8 cellular contexts compared by ENCODE assay signal in the genomic region with DNA sequence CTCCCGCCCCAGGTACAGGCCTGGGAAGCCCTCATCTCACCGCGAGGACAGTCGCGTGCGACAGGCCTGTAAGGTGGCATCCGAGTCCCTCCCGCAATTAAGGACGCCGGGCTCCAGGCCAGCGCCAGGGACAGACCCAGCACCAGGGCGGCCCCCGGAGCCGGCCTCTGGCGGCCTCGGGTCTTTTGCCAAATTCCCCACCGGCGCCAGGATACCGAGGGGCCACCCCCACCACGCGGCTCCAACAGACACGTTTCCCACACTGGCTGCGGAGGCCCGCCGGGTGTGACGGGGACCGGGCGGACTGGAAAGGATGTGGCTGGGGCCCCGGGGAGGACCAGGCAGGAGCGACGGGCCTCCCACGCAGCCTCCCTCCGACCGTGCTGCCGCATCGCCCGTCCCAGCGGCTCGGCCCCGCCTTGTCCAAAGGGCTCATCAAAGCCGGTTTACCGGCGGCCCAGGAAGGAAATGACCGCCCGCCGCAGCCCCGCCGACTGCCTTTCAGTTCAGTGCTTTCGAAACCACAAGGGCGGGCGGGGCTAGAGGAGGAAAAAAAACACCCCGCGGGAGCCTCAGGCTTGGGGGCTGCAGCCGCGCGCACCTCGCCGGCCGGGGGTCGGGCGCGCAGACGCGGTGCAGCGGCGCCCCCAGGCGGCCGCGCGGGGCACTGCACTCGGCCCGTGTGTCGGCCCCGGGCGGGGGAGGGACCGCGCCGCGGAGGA. TPM values are rescaled to one million over a fixed set of nuclear protein-coding genes. Genes with fewer than 3 reads are reported as not detected.
DNase-seq lines count a peak whose midpoint lies in the region; ATAC-seq and TF ChIP-seq lines count a peak whose summit lies in the region.

No MANE protein-coding gene starts in this region.

- peak overlapping the region; percentile 37 for H2BK5ac ChIP-seq in trophoblast cell (ENCODE audit: low read depth, low read length, poor library complexity)

- peak overlapping the region; percentile 11 for H3K9ac ChIP-seq in trophoblast cell (ENCODE audit: low read length)

- peak overlapping the region; percentile 22 for H4K12ac ChIP-seq in trophoblast cell (ENCODE audit: low read depth, low read length)

- H3K79me2 ChIP-seq in trophoblast cell (ENCODE audit: control insufficient read depth, insufficient read depth, low read length, poor library complexity) = peaks cover 2% of the 10 kb centered on the region

- H3K4me1 ChIP-seq in trophoblast cell (ENCODE audit: control insufficient read depth in 1 of 2, insufficient read depth in 2 of 2, low read length in 2 of 2) = peaks cover 5 to 11% of the 10 kb centered on the region in 2 experiments
- peaks cover 0 to 40% (median 10%) of the 10 kb centered on the region in 4 donors for H3K4me1 ChIP-seq in tibial nerve

- no peaks in the 10 kb centered on the region for H3K9me3 Mint-ChIP-seq in activated naive CD8-positive, alpha-beta T cell (ENCODE audit: low read depth)

- H4K91ac ChIP-seq in trophoblast cell (ENCODE audit: low read depth, low read length) = peak overlapping the region; percentile 47

- H3K18ac ChIP-seq in trophoblast cell (ENCODE audit: low read length) = peak overlapping the region; percentile 27

- H3K27me3 ChIP-seq in trophoblast cell (ENCODE audit: insufficient read depth, low read length) (no peaks in the 10 kb centered on the region), tibial nerve (no peaks in the 10 kb centered on the region)

- intact Hi-C loops in Right ventricle myocardium superior (cut with DNase I) = loop anchor here (2.0 to 10.0 kb wide), 3 partner anchors 135 to 577 kb away; no protein-coding TSS in a partner anchor

- H3K14ac ChIP-seq in trophoblast cell (ENCODE audit: low read length) = peak overlapping the region; percentile 23

- TF ChIP-seq POLR2A in GM10847 (IDR thresholded peaks at IDR 0.05; ENCODE audit: extremely low read depth, insufficient read length) = peak; percentile 20
- TF ChIP-seq POLR2A in tibial nerve (IDR thresholded peaks at IDR 0.05) = peak; percentile 47 to 68

- H4K8ac ChIP-seq in trophoblast cell (ENCODE audit: low read depth, low read length) = peak overlapping the region; percentile 75

- H3K4me3 Mint-ChIP-seq in activated naive CD8-positive, alpha-beta T cell = peak overlapping the region; percentile 60

- peak; percentile 56 for DNase-seq in HFF-Myc (ENCODE audit: extremely low read depth, low read depth)
- peak; percentile 94 for DNase-seq in MV-4-11 (lab: John Stamatoyannopoulos, UW)
- peak; percentile 93 for DNase-seq in Right ventricle myocardium superior
- DNase-seq in trophoblast cell = peak; percentile 74 to 79
- peak; percentile 84 to 86 for DNase-seq in tibial nerve (ENCODE audit: low spot score in 2 of 2)

- peak; percentile 18 for TF ChIP-seq CTCF in HFF-Myc (IDR thresholded peaks at IDR 0.05; ENCODE audit: low read depth, low read length, missing control alignments)
- TF ChIP-seq CTCF in tibial nerve (IDR thresholded peaks at IDR 0.05) = peak; percentile 61 to 100 (median 100)

- peaks cover 12% of the 10 kb centered on the region for H3K79me1 ChIP-seq in trophoblast cell (ENCODE audit: low read length)

- peak; percentile 86 for ATAC-seq in SK-N-SH treated with all-trans-retinoic acid at 6 μM for 48 hours
- peak; percentile 91 for ATAC-seq in Right ventricle myocardium superior (ENCODE audit: poor library complexity)

- H2BK12ac ChIP-seq in trophoblast cell (ENCODE audit: low read length) = peak overlapping the region; percentile 44

- H3K23ac ChIP-seq in trophoblast cell (ENCODE audit: low read length) = no peak overlapping the region

- H3K36me3 ChIP-seq in trophoblast cell (ENCODE audit: control insufficient read depth in 1 of 2, insufficient read depth in 2 of 2, low read length in 2 of 2) = peaks cover 0 to 2% of the 10 kb centered on the region in 2 experiments
- H3K36me3 ChIP-seq in tibial nerve = peaks cover 0 to 4% (median 0%) of the 10 kb centered on the region in 3 donors

- H3K36me3 Mint-ChIP-seq in activated naive CD8-positive, alpha-beta T cell = peaks cover 3% of the 10 kb centered on the region

- no peak overlapping the region for H3K4ac ChIP-seq in trophoblast cell (ENCODE audit: low read depth, low read length)

- H3K4me1 Mint-ChIP-seq in activated naive CD8-positive, alpha-beta T cell (ENCODE audit: low read depth) = peaks cover 17% of the 10 kb centered on the region

- peak overlapping the region; percentile 89 for H3K4me2 ChIP-seq in trophoblast cell (ENCODE audit: low read length)

- no peak overlapping the region for H2AK5ac ChIP-seq in trophoblast cell (ENCODE audit: low read length)

- peak in 1 of 2 donors; percentile 74 for TF ChIP-seq EP300 in tibial nerve (IDR thresholded peaks at IDR 0.05)

- no CpG with 5 or more reads among the region's 79 CpGs for WGBS in trophoblast cell (ENCODE audit: extremely low coverage, insufficient coverage, insufficient read length)
- 3 to 17% methylated on average over 18 to 39 of the region's 79 CpGs for WGBS in tibial nerve, 2 donors

- H3K9me3 ChIP-seq in trophoblast cell (ENCODE audit: insufficient read depth, low read depth, low read length) (peaks cover 2% of the 10 kb centered on the region), tibial nerve (no peaks in the 10 kb centered on the region)

- H2BK120ac ChIP-seq in trophoblast cell (ENCODE audit: insufficient read depth, low read length, poor library complexity) = peak overlapping the region; percentile 8

- H3K4me3 ChIP-seq in HFF-Myc (replicated peaks; ENCODE audit: low read depth, low read length) = peak overlapping the region; percentile 56
- peak overlapping the region; percentile 73 for H3K4me3 ChIP-seq in trophoblast cell (ENCODE audit: low read depth, low read length)
- peak overlapping the region; percentile 51 to 93 (median 74) for H3K4me3 ChIP-seq in tibial nerve

- H3K27me3 Mint-ChIP-seq in activated naive CD8-positive, alpha-beta T cell = no peaks in the 10 kb centered on the region

- H2AFZ ChIP-seq in trophoblast cell (ENCODE audit: insufficient read depth, low read length, poor library complexity) = peak overlapping the region; percentile 41

- H3K27ac ChIP-seq in trophoblast cell (ENCODE audit: low read depth, low read length) = peak overlapping the region; percentile 62
- peak overlapping the region; percentile 70 to 93 (median 90) for H3K27ac ChIP-seq in tibial nerve

- H3K27ac Mint-ChIP-seq in activated naive CD8-positive, alpha-beta T cell = peak overlapping the region; percentile 70

TF ChIP-seq in SK-N-SH treated with all-trans-retinoic acid at 6 μM for 48 hours, 23 proteins besides CTCF, POLR2A, EP300 and RAD21:
- 0 out of 2 replicates have a peak, but pooled peaks have one; percentile 9 for TF ChIP-seq ZNF8 (CRISPR knock-in tag; IDR thresholded peaks at IDR 0.05)
- no peak for TF ChIP-seq ZFP30 (CRISPR knock-in tag; IDR thresholded peaks at IDR 0.05)
TF ChIP-seq in SK-N-SH treated with all-trans-retinoic acid at 6 μM for 48 hours: peak in this region for 1.

RNA-seq across cellular contexts. Expression of gene XXYLT1, which starts 11.2 kb away (rescaled TPM):
- 2.6 TPM for total RNA-seq in Right ventricle myocardium superior
- 15.3 and 15.4 TPM in 2 replicates for polyA plus RNA-seq in trophoblast cell (2013)
- total RNA-seq in tibial nerve = 10 to 100 TPM in 3 of 4 donors, 1 to 10 TPM in 1; 9.6 to 17.7 (median 13.2) TPM

Comparison
In these comparisons a context has a peak if more than half of its experiments do, and no peak if none do; other contexts are left out.
1. Peak in every context shown above with its lines: DNase-seq, ATAC-seq, H3K4me3 ChIP-seq and H3K27ac ChIP-seq.